ENCODE assay signal across 1 cellular context in genomic region chr7:23724113-23724512, GRCh38. TPM values are rescaled to one million over a fixed set of nuclear protein-coding genes. Genes with fewer than 3 reads are reported as not detected.
"Had no signal": no experiment of that assay in that cellular context is flagged by ENCODE, and none has a peak within 500 bp of the region (broad histone marks: within the 10 kb centered on the region; RNA-seq: fewer than 3 reads in every experiment).

No MANE protein-coding gene starts in this region.

RNA-seq across cellular contexts. Expression of gene STK31, which starts 14.1 kb away (rescaled TPM):
- total RNA-seq: glomerular endothelial cell had no signal
